In the genomic region with DNA sequence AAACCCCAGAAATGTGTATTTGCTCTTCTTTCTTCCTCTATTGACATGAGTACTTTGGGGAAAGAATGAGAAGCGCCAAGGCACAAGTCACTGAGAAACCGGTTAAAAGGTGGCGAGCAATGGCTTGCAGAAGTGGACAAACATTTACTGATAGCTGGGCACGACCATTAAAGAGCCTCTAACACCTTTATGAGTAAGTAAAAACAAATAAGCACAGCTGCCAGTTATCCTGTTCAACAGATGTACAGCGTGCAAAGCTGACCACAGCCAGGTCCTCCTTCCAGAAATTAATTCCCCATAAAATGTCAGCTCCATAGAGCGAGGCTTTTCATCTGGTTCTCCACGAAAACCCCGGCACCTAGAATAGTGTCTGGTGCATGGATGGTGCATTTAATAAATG, we compare ENCODE assay signal across 15 cellular contexts.
DNase-seq lines count a peak whose midpoint lies in the region; ATAC-seq and TF ChIP-seq lines count a peak whose summit lies in the region.
"Had no signal": no experiment of that assay in that cellular context is flagged by ENCODE, and none has a peak within 500 bp of the region (broad histone marks: within the 10 kb centered on the region; RNA-seq: fewer than 3 reads in every experiment).

No MANE protein-coding gene starts in this region.

- H3K27ac ChIP-seq in coronary artery (peak overlapping the region; percentile 72 to 88), skeletal muscle tissue (ENCODE audit: low read depth, low read length) (peak overlapping the region; percentile 67)

- DNase-seq in DMS53 treated with DMSO at 0.1 percent for 48 hours (lab: John Stamatoyannopoulos, UW; ENCODE audit: unreplicated experiment) (peak; percentile 98), NCI-H2029 treated with DMSO at 0.1 percent for 48 hours (lab: John Stamatoyannopoulos, UW) (peak; percentile 35), coronary artery (ENCODE audit: low spot score) (no peak), putamen (ENCODE audit: low spot score) (no peak)
- DNase-seq: activated CD8-positive, alpha-beta memory T cell treated with anti-CD3 and anti-CD28 coated beads, Interleukin-2, amount 50 U/mL, for 48 hours; activated naive CD8-positive, alpha-beta T cell treated with anti-CD3 and anti-CD28 coated beads, Interleukin-2, amount 10 ng/mL, durations not matched to agents 7 days and 5 days; central memory CD4-positive, alpha-beta T cell; NCI-H446; RPMI8226 had no signal

- ATAC-seq in GM21723 (IDR thresholded peaks at IDR 0.05; ENCODE audit: unreplicated experiment), result no peak
- no peak for ATAC-seq in activated T-helper 17 cell treated with anti-CD3 and anti-CD28 coated beads, Interleukin-2, amount 50 U/mL, for 72 hours (replicated peaks)
- no peak for ATAC-seq in HG03342 (IDR thresholded peaks at IDR 0.05; ENCODE audit: unreplicated experiment)
- ATAC-seq: activated CD4-positive, CD25-positive, alpha-beta regulatory T cell treated with anti-CD3 and anti-CD28 coated beads, Interleukin-2, amount 50 U/mL, for 24 hours had no signal

- H3K4me1 ChIP-seq in skeletal muscle tissue (ENCODE audit: control insufficient read depth in 3 of 3, insufficient read depth in 3 of 3, low read length in 3 of 3), result peaks cover 44 to 57% (median 51%) of the 10 kb centered on the region in 3 donors

- peaks cover 81% of the 10 kb centered on the region for H3K36me3 Mint-ChIP-seq in activated T-helper 17 cell treated with anti-CD3 and anti-CD28 coated beads, Interleukin-2, amount 50 U/mL, for 72 hours (ENCODE audit: low read depth)

- no peaks in the 10 kb centered on the region for H3K27me3 ChIP-seq in skeletal muscle tissue (ENCODE audit: control insufficient read depth in 3 of 3, insufficient read depth in 3 of 3, low read length in 3 of 3)
- H3K27me3 ChIP-seq: tibial nerve had no signal

- peaks cover 32% of the 10 kb centered on the region for H3K4me1 Mint-ChIP-seq in activated T-helper 17 cell treated with anti-CD3 and anti-CD28 coated beads, Interleukin-2, amount 50 U/mL, for 72 hours

- no peak overlapping the region for H3K9ac ChIP-seq in skeletal muscle tissue (ENCODE audit: low read depth in 1 of 3, low read length in 3 of 3)

- no peaks in the 10 kb centered on the region for H3K9me3 Mint-ChIP-seq in activated T-helper 17 cell treated with anti-CD3 and anti-CD28 coated beads, Interleukin-2, amount 50 U/mL, for 72 hours
- H3K9me3 Mint-ChIP-seq: activated naive CD8-positive, alpha-beta T cell treated with anti-CD3 and anti-CD28 coated beads, Interleukin-2, amount 10 ng/mL, durations not matched to agents 7 days and 5 days had no signal

- no peak overlapping the region for H3K4me3 ChIP-seq in coronary artery
- peak overlapping the region in 1 of 3 donors; percentile 7 for H3K4me3 ChIP-seq in skeletal muscle tissue (ENCODE audit: low read length in 3 of 3)
- H3K4me3 ChIP-seq: tibial nerve had no signal

- TF ChIP-seq CTCF in coronary artery (IDR thresholded peaks at IDR 0.05), result no peak

- H3K27me3 Mint-ChIP-seq in activated T-helper 17 cell treated with anti-CD3 and anti-CD28 coated beads, Interleukin-2, amount 50 U/mL, for 72 hours, result no peaks in the 10 kb centered on the region
- H3K27me3 Mint-ChIP-seq: activated naive CD8-positive, alpha-beta T cell treated with anti-CD3 and anti-CD28 coated beads, Interleukin-2, amount 10 ng/mL, durations not matched to agents 7 days and 5 days had no signal

- H3K9me3 ChIP-seq in skeletal muscle tissue (ENCODE audit: control insufficient read depth in 3 of 3, low read length in 3 of 3), result no peaks in the 10 kb centered on the region
- H3K9me3 ChIP-seq: tibial nerve had no signal

- H3K4me3 Mint-ChIP-seq in activated T-helper 17 cell treated with anti-CD3 and anti-CD28 coated beads, Interleukin-2, amount 50 U/mL, for 72 hours, result no peak overlapping the region
- H3K4me3 Mint-ChIP-seq: activated naive CD8-positive, alpha-beta T cell treated with anti-CD3 and anti-CD28 coated beads, Interleukin-2, amount 10 ng/mL, durations not matched to agents 7 days and 5 days had no signal

- peaks cover 0 to 8% (median 3%) of the 10 kb centered on the region in 3 donors for H3K36me3 ChIP-seq in skeletal muscle tissue (ENCODE audit: control insufficient read depth in 3 of 3, insufficient read depth in 3 of 3, low read length in 3 of 3)

- H3K27ac Mint-ChIP-seq in activated T-helper 17 cell treated with anti-CD3 and anti-CD28 coated beads, Interleukin-2, amount 50 U/mL, for 72 hours, result no peak overlapping the region
- H3K27ac Mint-ChIP-seq: activated naive CD8-positive, alpha-beta T cell treated with anti-CD3 and anti-CD28 coated beads, Interleukin-2, amount 10 ng/mL, durations not matched to agents 7 days and 5 days had no signal

Comparison
In these comparisons a context has a peak if more than half of its experiments do, and no peak if none do; other contexts are left out.
1. DNase-seq: peak in DMS53 treated with DMSO at 0.1 percent for 48 hours (single experiment) and NCI-H2029 treated with DMSO at 0.1 percent for 48 hours (single experiment); none in coronary artery (single experiment) and putamen (single experiment).